In genomic region chr5:93967923-93968322, GRCh38 we compare ENCODE assay signal across 1 cellular context.
TF ChIP-seq lines count a peak whose summit lies in the region.

No MANE protein-coding gene starts in this region.

TF ChIP-seq in HEK293, 187 proteins besides CTCF, POLR2A, EP300 and RAD21 (continued from another document and continues in another):
- TF ChIP-seq HOXA7 (CRISPR knock-in tag; IDR thresholded peaks at IDR 0.05; ENCODE audit: borderline replicate concordance) (no peak), ZBTB1 (tag by site-specific recombination; IDR thresholded peaks at IDR 0.05) (no peak), MZF1 (tag by site-specific recombination; IDR thresholded peaks at IDR 0.05; ENCODE audit: borderline replicate concordance) (no peak), ZNF248 (tag by site-specific recombination; IDR thresholded peaks at IDR 0.05) (no peak), ZNF341 (tag by site-specific recombination; IDR thresholded peaks at IDR 0.05; ENCODE audit: low read depth) (no peak), ZNF211 (tag by site-specific recombination; IDR thresholded peaks at IDR 0.05; ENCODE audit: low read depth) (no peak), OVOL3 (tag by site-specific recombination; IDR thresholded peaks at IDR 0.05) (peak; percentile 75; the same call in 1 of the 2 replicates), FEZF1 (tag by site-specific recombination; IDR thresholded peaks at IDR 0.05) (peak; percentile 96), KLF9 (tag by site-specific recombination; IDR thresholded peaks at IDR 0.05; ENCODE audit: low read depth) (no peak), RBAK (tag by site-specific recombination; IDR thresholded peaks at IDR 0.05) (no peak), AEBP2 (tag by site-specific recombination; IDR thresholded peaks at IDR 0.05; ENCODE audit: borderline replicate concordance) (no peak), ZNF23 (tag by site-specific recombination; IDR thresholded peaks at IDR 0.05; ENCODE audit: borderline replicate concordance) (no peak), ZFP69B (tag by site-specific recombination; IDR thresholded peaks at IDR 0.05) (no peak), ZBTB26 (tag by site-specific recombination; optimal IDR thresholded peaks at IDR 0.05) (no peak), ZNF664 (tag by site-specific recombination; IDR thresholded peaks at IDR 0.05) (no peak), ZNF146 (tag by site-specific recombination; IDR thresholded peaks at IDR 0.05) (peak; percentile 20; the same call in 1 of the 2 replicates), ZNF626 (tag by site-specific recombination; IDR thresholded peaks at IDR 0.05) (no peak), ZNF398 (tag by site-specific recombination; IDR thresholded peaks at IDR 0.05) (peak; percentile 26; the same call in 1 of the 2 replicates), ZNF394 (tag by site-specific recombination; IDR thresholded peaks at IDR 0.05; ENCODE audit: borderline replicate concordance) (no peak), ZEB2 (tag by site-specific recombination; IDR thresholded peaks at IDR 0.05) (no peak), ZBTB10 (tag by site-specific recombination; IDR thresholded peaks at IDR 0.05) (no peak), ZNF133 (tag by site-specific recombination; IDR thresholded peaks at IDR 0.05) (no peak), ZSCAN30 (tag by site-specific recombination; IDR thresholded peaks at IDR 0.05) (0 out of 2 replicates have a peak, but pooled peaks have one; percentile 31), ZNF473 (tag by site-specific recombination; IDR thresholded peaks at IDR 0.05) (no peak), ZNF76 (tag by site-specific recombination; IDR thresholded peaks at IDR 0.05; ENCODE audit: borderline replicate concordance, low read depth) (no peak), ZNF138 (tag by site-specific recombination; IDR thresholded peaks at IDR 0.05; ENCODE audit: borderline replicate concordance) (no peak), ZFP41 (tag by site-specific recombination; IDR thresholded peaks at IDR 0.05; ENCODE audit: borderline replicate concordance) (no peak), ZNF350 (tag by site-specific recombination; IDR thresholded peaks at IDR 0.05) (no peak), ZSCAN23 (tag by site-specific recombination; IDR thresholded peaks at IDR 0.05) (no peak), ZNF157 (tag by site-specific recombination; IDR thresholded peaks at IDR 0.05) (no peak), ZNF175 (tag by site-specific recombination; IDR thresholded peaks at IDR 0.05) (no peak), MEIS1 (CRISPR knock-in tag; IDR thresholded peaks at IDR 0.05; ENCODE audit: borderline replicate concordance) (no peak), YY2 (tag by site-specific recombination; IDR thresholded peaks at IDR 0.05) (peak; percentile 53; the same call in 1 of the 2 replicates), HOXC10 (CRISPR knock-in tag; IDR thresholded peaks at IDR 0.05) (no peak), ZNF660 (tag by site-specific recombination; IDR thresholded peaks at IDR 0.05) (no peak), ZNF558 (tag by site-specific recombination; IDR thresholded peaks at IDR 0.05) (no peak), ZNF571 (tag by site-specific recombination; IDR thresholded peaks at IDR 0.05) (no peak), ZNF24 (tag by site-specific recombination; IDR thresholded peaks at IDR 0.05) (0 out of 2 replicates have a peak, but pooled peaks have one; percentile 58), ZNF501 (tag by site-specific recombination; IDR thresholded peaks at IDR 0.05) (no peak), ZNF335 (tag by site-specific recombination; conservative IDR thresholded peaks at IDR 0.05) (peak; percentile 43; the same call in 1 of the 2 replicates), GFI1B (tag by site-specific recombination; IDR thresholded peaks at IDR 0.05) (peak; percentile 52; the same call in 1 of the 2 replicates), ZNF114 (tag by site-specific recombination; IDR thresholded peaks at IDR 0.05) (0 out of 2 replicates have a peak, but pooled peaks have one; percentile 82)
- TF ChIP-seq, protein P1, sequence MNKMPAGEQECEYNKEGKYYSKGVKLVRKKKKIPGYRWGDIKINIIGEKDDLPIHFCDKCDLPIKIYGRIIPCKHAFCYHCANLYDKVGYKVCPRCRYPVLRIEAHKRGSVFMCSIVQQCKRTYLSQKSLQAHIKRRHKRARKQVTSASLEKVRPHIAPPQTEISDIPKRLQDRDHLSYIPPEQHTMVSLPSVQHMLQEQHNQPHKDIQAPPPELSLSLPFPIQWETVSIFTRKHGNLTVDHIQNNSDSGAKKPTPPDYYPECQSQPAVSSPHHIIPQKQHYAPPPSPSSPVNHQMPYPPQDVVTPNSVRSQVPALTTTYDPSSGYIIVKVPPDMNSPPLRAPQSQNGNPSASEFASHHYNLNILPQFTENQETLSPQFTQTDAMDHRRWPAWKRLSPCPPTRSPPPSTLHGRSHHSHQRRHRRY (tag by site-specific recombination; IDR thresholded peaks at IDR 0.05), result no peak
- TF ChIP-seq, protein P2, sequence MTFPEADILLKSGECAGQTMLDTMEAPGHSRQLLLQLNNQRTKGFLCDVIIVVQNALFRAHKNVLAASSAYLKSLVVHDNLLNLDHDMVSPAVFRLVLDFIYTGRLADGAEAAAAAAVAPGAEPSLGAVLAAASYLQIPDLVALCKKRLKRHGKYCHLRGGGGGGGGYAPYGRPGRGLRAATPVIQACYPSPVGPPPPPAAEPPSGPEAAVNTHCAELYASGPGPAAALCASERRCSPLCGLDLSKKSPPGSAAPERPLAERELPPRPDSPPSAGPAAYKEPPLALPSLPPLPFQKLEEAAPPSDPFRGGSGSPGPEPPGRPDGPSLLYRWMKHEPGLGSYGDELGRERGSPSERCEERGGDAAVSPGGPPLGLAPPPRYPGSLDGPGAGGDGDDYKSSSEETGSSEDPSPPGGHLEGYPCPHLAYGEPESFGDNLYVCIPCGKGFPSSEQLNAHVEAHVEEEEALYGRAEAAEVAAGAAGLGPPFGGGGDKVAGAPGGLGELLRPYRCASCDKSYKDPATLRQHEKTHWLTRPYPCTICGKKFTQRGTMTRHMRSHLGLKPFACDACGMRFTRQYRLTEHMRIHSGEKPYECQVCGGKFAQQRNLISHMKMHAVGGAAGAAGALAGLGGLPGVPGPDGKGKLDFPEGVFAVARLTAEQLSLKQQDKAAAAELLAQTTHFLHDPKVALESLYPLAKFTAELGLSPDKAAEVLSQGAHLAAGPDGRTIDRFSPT (tag by site-specific recombination; IDR thresholded peaks at IDR 0.05), result no peak
- TF ChIP-seq, protein P3, sequence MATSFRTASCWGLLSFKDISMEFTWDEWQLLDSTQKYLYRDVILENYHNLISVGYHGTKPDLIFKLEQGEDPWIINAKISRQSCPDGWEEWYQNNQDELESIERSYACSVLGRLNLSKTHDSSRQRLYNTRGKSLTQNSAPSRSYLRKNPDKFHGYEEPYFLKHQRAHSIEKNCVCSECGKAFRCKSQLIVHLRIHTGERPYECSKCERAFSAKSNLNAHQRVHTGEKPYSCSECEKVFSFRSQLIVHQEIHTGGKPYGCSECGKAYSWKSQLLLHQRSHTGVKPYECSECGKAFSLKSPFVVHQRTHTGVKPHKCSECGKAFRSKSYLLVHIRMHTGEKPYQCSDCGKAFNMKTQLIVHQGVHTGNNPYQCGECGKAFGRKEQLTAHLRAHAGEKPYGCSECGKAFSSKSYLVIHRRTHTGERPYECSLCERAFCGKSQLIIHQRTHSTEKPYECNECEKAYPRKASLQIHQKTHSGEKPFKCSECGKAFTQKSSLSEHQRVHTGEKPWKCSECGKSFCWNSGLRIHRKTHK (tag by site-specific recombination; IDR thresholded peaks at IDR 0.05), result no peak
- TF ChIP-seq, protein P4, sequence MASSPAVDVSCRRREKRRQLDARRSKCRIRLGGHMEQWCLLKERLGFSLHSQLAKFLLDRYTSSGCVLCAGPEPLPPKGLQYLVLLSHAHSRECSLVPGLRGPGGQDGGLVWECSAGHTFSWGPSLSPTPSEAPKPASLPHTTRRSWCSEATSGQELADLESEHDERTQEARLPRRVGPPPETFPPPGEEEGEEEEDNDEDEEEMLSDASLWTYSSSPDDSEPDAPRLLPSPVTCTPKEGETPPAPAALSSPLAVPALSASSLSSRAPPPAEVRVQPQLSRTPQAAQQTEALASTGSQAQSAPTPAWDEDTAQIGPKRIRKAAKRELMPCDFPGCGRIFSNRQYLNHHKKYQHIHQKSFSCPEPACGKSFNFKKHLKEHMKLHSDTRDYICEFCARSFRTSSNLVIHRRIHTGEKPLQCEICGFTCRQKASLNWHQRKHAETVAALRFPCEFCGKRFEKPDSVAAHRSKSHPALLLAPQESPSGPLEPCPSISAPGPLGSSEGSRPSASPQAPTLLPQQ (tag by site-specific recombination; IDR thresholded peaks at IDR 0.05), result no peak
- TF ChIP-seq, protein P5, sequence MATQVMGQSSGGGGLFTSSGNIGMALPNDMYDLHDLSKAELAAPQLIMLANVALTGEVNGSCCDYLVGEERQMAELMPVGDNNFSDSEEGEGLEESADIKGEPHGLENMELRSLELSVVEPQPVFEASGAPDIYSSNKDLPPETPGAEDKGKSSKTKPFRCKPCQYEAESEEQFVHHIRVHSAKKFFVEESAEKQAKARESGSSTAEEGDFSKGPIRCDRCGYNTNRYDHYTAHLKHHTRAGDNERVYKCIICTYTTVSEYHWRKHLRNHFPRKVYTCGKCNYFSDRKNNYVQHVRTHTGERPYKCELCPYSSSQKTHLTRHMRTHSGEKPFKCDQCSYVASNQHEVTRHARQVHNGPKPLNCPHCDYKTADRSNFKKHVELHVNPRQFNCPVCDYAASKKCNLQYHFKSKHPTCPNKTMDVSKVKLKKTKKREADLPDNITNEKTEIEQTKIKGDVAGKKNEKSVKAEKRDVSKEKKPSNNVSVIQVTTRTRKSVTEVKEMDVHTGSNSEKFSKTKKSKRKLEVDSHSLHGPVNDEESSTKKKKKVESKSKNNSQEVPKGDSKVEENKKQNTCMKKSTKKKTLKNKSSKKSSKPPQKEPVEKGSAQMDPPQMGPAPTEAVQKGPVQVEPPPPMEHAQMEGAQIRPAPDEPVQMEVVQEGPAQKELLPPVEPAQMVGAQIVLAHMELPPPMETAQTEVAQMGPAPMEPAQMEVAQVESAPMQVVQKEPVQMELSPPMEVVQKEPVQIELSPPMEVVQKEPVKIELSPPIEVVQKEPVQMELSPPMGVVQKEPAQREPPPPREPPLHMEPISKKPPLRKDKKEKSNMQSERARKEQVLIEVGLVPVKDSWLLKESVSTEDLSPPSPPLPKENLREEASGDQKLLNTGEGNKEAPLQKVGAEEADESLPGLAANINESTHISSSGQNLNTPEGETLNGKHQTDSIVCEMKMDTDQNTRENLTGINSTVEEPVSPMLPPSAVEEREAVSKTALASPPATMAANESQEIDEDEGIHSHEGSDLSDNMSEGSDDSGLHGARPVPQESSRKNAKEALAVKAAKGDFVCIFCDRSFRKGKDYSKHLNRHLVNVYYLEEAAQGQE (tag by site-specific recombination; IDR thresholded peaks at IDR 0.05), result no peak
- TF ChIP-seq, protein P6, sequence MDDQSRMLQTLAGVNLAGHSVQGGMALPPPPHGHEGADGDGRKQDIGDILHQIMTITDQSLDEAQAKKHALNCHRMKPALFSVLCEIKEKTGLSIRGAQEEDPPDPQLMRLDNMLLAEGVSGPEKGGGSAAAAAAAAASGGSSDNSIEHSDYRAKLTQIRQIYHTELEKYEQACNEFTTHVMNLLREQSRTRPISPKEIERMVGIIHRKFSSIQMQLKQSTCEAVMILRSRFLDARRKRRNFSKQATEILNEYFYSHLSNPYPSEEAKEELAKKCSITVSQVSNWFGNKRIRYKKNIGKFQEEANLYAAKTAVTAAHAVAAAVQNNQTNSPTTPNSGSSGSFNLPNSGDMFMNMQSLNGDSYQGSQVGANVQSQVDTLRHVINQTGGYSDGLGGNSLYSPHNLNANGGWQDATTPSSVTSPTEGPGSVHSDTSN (CRISPR knock-in tag; IDR thresholded peaks at IDR 0.05), result no peak
